In genomic region chr3:126955004-126955790, GRCh38 we compare ENCODE assay signal across 13 cellular contexts. TPM values are rescaled to one million over a fixed set of nuclear protein-coding genes. Genes with fewer than 3 reads are reported as not detected.
DNase-seq lines count a peak whose midpoint lies in the region; ATAC-seq and TF ChIP-seq lines count a peak whose summit lies in the region.
"Had no signal": no experiment of that assay in that cellular context is flagged by ENCODE, and none has a peak within 500 bp of the region (broad histone marks: within the 10 kb centered on the region; RNA-seq: fewer than 3 reads in every experiment).

No MANE protein-coding gene starts in this region.

- H3K36me3 ChIP-seq in upper lobe of right lung: no peaks in the 10 kb centered on the region
- H3K36me3 ChIP-seq: pancreas had no signal

- no peaks in the 10 kb centered on the region for H3K9me3 ChIP-seq in upper lobe of right lung
- H3K9me3 ChIP-seq: pancreas had no signal

- peaks cover 2% of the 10 kb centered on the region for H3K4me1 Mint-ChIP-seq in activated CD4-positive, alpha-beta T cell treated with anti-CD3 and anti-CD28 coated beads, Interleukin-2, amount 10 ng/mL, durations not matched to agents 24 days and 14 days
- H3K4me1 Mint-ChIP-seq: activated naive CD8-positive, alpha-beta T cell treated with anti-CD3 and anti-CD28 coated beads, Interleukin-2, amount 10 ng/mL, durations not matched to agents 7 days and 5 days had no signal

- no peak for DNase-seq in activated CD4-positive, alpha-beta T cell treated with anti-CD3 and anti-CD28 coated beads, Interleukin-2, amount 10 ng/mL, durations not matched to agents 24 days and 14 days
- no peak for DNase-seq in activated CD4-positive, alpha-beta T cell treated with anti-CD3 and anti-CD28 coated beads, Interleukin-2, amount 50 U/mL, for 1 hour
- DNase-seq in NAMALWA (ENCODE audit: low spot score) (peak; percentile 82), upper lobe of right lung (peak; percentile 40), NCI-H345 (lab: John Stamatoyannopoulos, UW) (no peak), NCI-H1694 (lab: John Stamatoyannopoulos, UW) (no peak)
- no peak for DNase-seq in activated CD8-positive, alpha-beta memory T cell treated with anti-CD3 and anti-CD28 coated beads, Interleukin-2, amount 50 U/mL, for 48 hours
- DNase-seq: activated naive CD8-positive, alpha-beta T cell treated with anti-CD3 and anti-CD28 coated beads, Interleukin-2, amount 10 ng/mL, durations not matched to agents 7 days and 5 days; NCI-H1105 treated with DMSO at 0.1 percent for 48 hours had no signal

- no peaks in the 10 kb centered on the region for H3K27me3 Mint-ChIP-seq in activated CD4-positive, alpha-beta T cell treated with anti-CD3 and anti-CD28 coated beads, Interleukin-2, amount 10 ng/mL, durations not matched to agents 24 days and 14 days
- H3K27me3 Mint-ChIP-seq: activated naive CD8-positive, alpha-beta T cell treated with anti-CD3 and anti-CD28 coated beads, Interleukin-2, amount 10 ng/mL, durations not matched to agents 7 days and 5 days had no signal

- ATAC-seq in HG02870 (IDR thresholded peaks at IDR 0.05; ENCODE audit: unreplicated experiment) (peak; percentile 77), upper lobe of right lung (no peak)
- ATAC-seq: pancreas had no signal

- H3K4me3 Mint-ChIP-seq in activated CD4-positive, alpha-beta T cell treated with anti-CD3 and anti-CD28 coated beads, Interleukin-2, amount 10 ng/mL, durations not matched to agents 24 days and 14 days: no peak overlapping the region
- H3K4me3 Mint-ChIP-seq: activated naive CD8-positive, alpha-beta T cell treated with anti-CD3 and anti-CD28 coated beads, Interleukin-2, amount 10 ng/mL, durations not matched to agents 7 days and 5 days; type B pancreatic cell had no signal

- H3K4me3 ChIP-seq in upper lobe of right lung: no peak overlapping the region
- H3K4me3 ChIP-seq: pancreas had no signal

- H3K27ac Mint-ChIP-seq in activated CD4-positive, alpha-beta T cell treated with anti-CD3 and anti-CD28 coated beads, Interleukin-2, amount 10 ng/mL, durations not matched to agents 24 days and 14 days: peak overlapping the region; percentile 37
- H3K27ac Mint-ChIP-seq: activated naive CD8-positive, alpha-beta T cell treated with anti-CD3 and anti-CD28 coated beads, Interleukin-2, amount 10 ng/mL, durations not matched to agents 7 days and 5 days; type B pancreatic cell had no signal

- intact Hi-C loops in activated CD4-positive, alpha-beta T cell treated with anti-CD3 and anti-CD28 coated beads, Interleukin-2, amount 10 ng/mL, durations not matched to agents 24 days and 14 days (cut with micrococcal nuclease): no loop called here
- intact Hi-C loops in upper lobe of right lung (cut with DNase I): no loop called here

- no peaks in the 10 kb centered on the region for H3K36me3 Mint-ChIP-seq in activated CD4-positive, alpha-beta T cell treated with anti-CD3 and anti-CD28 coated beads, Interleukin-2, amount 10 ng/mL, durations not matched to agents 24 days and 14 days (ENCODE audit: low read depth)
- H3K36me3 Mint-ChIP-seq: activated naive CD8-positive, alpha-beta T cell treated with anti-CD3 and anti-CD28 coated beads, Interleukin-2, amount 10 ng/mL, durations not matched to agents 7 days and 5 days had no signal

- no peak overlapping the region for H3K27ac ChIP-seq in upper lobe of right lung
- H3K27ac ChIP-seq: 22Rv1, pancreas had no signal

- H3K4me1 ChIP-seq in upper lobe of right lung: no peaks in the 10 kb centered on the region
- H3K4me1 ChIP-seq: pancreas had no signal

- TF ChIP-seq CTCF in upper lobe of right lung (IDR thresholded peaks at IDR 0.05): no peak

- no peaks in the 10 kb centered on the region for H3K27me3 ChIP-seq in upper lobe of right lung
- H3K27me3 ChIP-seq: pancreas had no signal

- no peaks in the 10 kb centered on the region for H3K9me3 Mint-ChIP-seq in activated CD4-positive, alpha-beta T cell treated with anti-CD3 and anti-CD28 coated beads, Interleukin-2, amount 10 ng/mL, durations not matched to agents 24 days and 14 days
- H3K9me3 Mint-ChIP-seq: activated naive CD8-positive, alpha-beta T cell treated with anti-CD3 and anti-CD28 coated beads, Interleukin-2, amount 10 ng/mL, durations not matched to agents 7 days and 5 days; type B pancreatic cell had no signal

RNA-seq across cellular contexts. Expression of gene PLXNA1, which starts 27.7 kb away (rescaled TPM):
- 21.3 and 24.0 TPM in 2 replicates for total RNA-seq in activated CD4-positive, alpha-beta T cell treated with anti-CD3 and anti-CD28 coated beads, Interleukin-2, amount 10 ng/mL, durations not matched to agents 24 days and 14 days
- 53.5 TPM for total RNA-seq in upper lobe of right lung

Comparison
In these comparisons a context has a peak if more than half of its experiments do, and no peak if none do; other contexts are left out.
1. DNase-seq: peak in NAMALWA (single experiment) and upper lobe of right lung (single experiment); none in activated CD4-positive, alpha-beta T cell treated with anti-CD3 and anti-CD28 coated beads, Interleukin-2, amount 10 ng/mL, durations not matched to agents 24 days and 14 days (single experiment), activated CD4-positive, alpha-beta T cell treated with anti-CD3 and anti-CD28 coated beads, Interleukin-2, amount 50 U/mL, for 1 hour (single experiment), NCI-H345 (single experiment), NCI-H1694 (single experiment) and activated CD8-positive, alpha-beta memory T cell treated with anti-CD3 and anti-CD28 coated beads, Interleukin-2, amount 50 U/mL, for 48 hours (single experiment).